In the genomic region with DNA sequence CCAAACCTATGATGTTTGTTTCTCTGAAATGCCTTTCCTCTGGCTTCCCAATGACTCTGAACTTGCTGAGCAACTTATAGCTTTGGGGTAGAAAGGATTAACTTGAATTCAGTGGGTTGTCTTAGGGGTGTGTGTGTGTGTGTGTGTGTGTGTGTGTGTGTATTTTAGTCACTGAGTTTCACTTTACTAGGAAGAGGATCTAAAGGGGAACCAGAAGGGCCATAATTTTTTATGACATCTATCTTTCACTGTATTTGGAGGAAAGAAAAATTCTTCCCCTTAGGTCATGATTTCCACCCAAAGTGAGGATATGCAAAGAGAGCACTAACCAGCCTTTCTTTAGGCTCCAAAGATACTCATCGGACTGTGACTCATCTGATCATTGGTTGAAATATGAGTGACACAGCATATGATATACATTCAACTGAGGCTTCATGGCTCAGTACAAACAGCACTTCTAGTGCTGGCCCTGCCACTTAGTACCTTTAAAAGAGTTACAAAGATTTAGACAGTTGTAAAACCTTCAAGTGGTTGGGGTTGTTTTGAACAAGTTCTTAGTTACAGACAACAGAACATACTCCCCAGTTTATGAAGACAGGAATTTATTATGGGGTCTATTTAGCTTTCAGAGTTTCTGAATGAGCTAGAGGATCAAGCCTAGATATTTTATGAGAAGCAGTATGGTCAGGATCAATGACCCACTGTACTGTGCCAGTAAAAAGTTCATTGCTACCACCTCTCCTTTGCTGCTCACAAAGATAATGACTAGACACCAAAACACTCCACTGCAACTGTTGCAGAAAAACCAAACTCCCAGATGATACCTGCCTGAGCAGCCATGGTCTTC, we compare ENCODE assay signal across 14 cellular contexts.
DNase-seq lines count a peak whose midpoint lies in the region; ATAC-seq and TF ChIP-seq lines count a peak whose summit lies in the region.
"Had no signal": no experiment of that assay in that cellular context is flagged by ENCODE, and none has a peak within 500 bp of the region (broad histone marks: within the 10 kb centered on the region; RNA-seq: fewer than 3 reads in every experiment).

No MANE protein-coding gene starts in this region.

- TF ChIP-seq CTCF in RWPE2 (IDR thresholded peaks at IDR 0.05; ENCODE audit: poor library complexity, severe bottlenecking) (no peak), foreskin keratinocyte (conservative IDR thresholded peaks at IDR 0.05) (no peak), type B pancreatic cell (conservative IDR thresholded peaks at IDR 0.05) (no peak)

- H3K4me1 ChIP-seq in RWPE2 (ENCODE audit: insufficient read depth, poor library complexity, severe bottlenecking), result no peaks in the 10 kb centered on the region
- H3K4me1 ChIP-seq in foreskin keratinocyte, result no peaks in the 10 kb centered on the region

- ATAC-seq in RWPE2 (ENCODE audit: low read depth), result peak; percentile 82
- ATAC-seq in foreskin keratinocyte, result peak; percentile 96
- ATAC-seq in HG03571 (IDR thresholded peaks at IDR 0.05; ENCODE audit: unreplicated experiment), result no peak
- ATAC-seq in GM18870 (IDR thresholded peaks at IDR 0.05; ENCODE audit: unreplicated experiment), result no peak

- peak overlapping the region; percentile 2 for H3K4me3 Mint-ChIP-seq in type B pancreatic cell
- H3K4me3 Mint-ChIP-seq: HFFc6 had no signal

- no peaks in the 10 kb centered on the region for H3K27me3 Mint-ChIP-seq in type B pancreatic cell

- peak; percentile 4 for DNase-seq in stimulated activated CD4-positive, alpha-beta T cell treated with anti-CD3 and anti-CD28 coated beads, Interleukin-1b, Interleukin-23, amount 100 ng/mL, for 48 hours
- DNase-seq in stimulated activated CD4-positive, alpha-beta T cell treated with anti-CD3 and anti-CD28 coated beads, Interleukin-12 subunit alpha, Interleukin-12 subunit beta, amount 100 ng/mL, for 4 hours, result no peak
- no peak for DNase-seq in RWPE2 (ENCODE audit: low spot score)
- peak; percentile 20 to 69 for DNase-seq in foreskin keratinocyte
- no peak for DNase-seq in type B pancreatic cell (ENCODE audit: extremely low spot score, unreplicated experiment)
- DNase-seq in hepatic stellate cell (ENCODE audit: low spot score), result no peak
- DNase-seq: amniotic stem cell; BE2C; dorsolateral prefrontal cortex; HFFc6; NCI-H2081 treated with DMSO at 0.1 percent for 48 hours; stimulated activated naive CD4-positive, alpha-beta T cell had no signal

- peaks cover 16% of the 10 kb centered on the region for H3K9me3 Mint-ChIP-seq in type B pancreatic cell
- H3K9me3 Mint-ChIP-seq: HFFc6 had no signal

- H3K4me1 Mint-ChIP-seq in type B pancreatic cell (ENCODE audit: unreplicated experiment), result peaks cover 12% of the 10 kb centered on the region

- H3K36me3 Mint-ChIP-seq in type B pancreatic cell, result peaks cover 14% of the 10 kb centered on the region

- H3K27me3 ChIP-seq in RWPE2 (ENCODE audit: insufficient read depth, poor library complexity, severe bottlenecking), result no peaks in the 10 kb centered on the region
- H3K27me3 ChIP-seq in foreskin keratinocyte, result no peaks in the 10 kb centered on the region
- H3K27me3 ChIP-seq: BE2C, dorsolateral prefrontal cortex had no signal

- H3K4me3 ChIP-seq in RWPE2 (ENCODE audit: severe bottlenecking), result no peak overlapping the region
- H3K4me3 ChIP-seq: dorsolateral prefrontal cortex had no signal

- peak overlapping the region; percentile 1 for H3K27ac Mint-ChIP-seq in type B pancreatic cell
- H3K27ac Mint-ChIP-seq: HFFc6 had no signal

- H3K9me3 ChIP-seq in RWPE2 (ENCODE audit: severe bottlenecking), result no peaks in the 10 kb centered on the region
- H3K9me3 ChIP-seq: BE2C had no signal

- H3K27ac ChIP-seq in RWPE2 (ENCODE audit: poor library complexity, severe bottlenecking) (no peak overlapping the region), foreskin keratinocyte (no peak overlapping the region)
- H3K27ac ChIP-seq: dorsolateral prefrontal cortex had no signal

- H3K36me3 ChIP-seq in RWPE2 (ENCODE audit: low read depth), result no peaks in the 10 kb centered on the region
- H3K36me3 ChIP-seq: BE2C had no signal

Comparison
In these comparisons a context has a peak if more than half of its experiments do, and no peak if none do; other contexts are left out.
1. DNase-seq: peak in stimulated activated CD4-positive, alpha-beta T cell treated with anti-CD3 and anti-CD28 coated beads, Interleukin-1b, Interleukin-23, amount 100 ng/mL, for 48 hours (single experiment) and foreskin keratinocyte (2 of 2); none in stimulated activated CD4-positive, alpha-beta T cell treated with anti-CD3 and anti-CD28 coated beads, Interleukin-12 subunit alpha, Interleukin-12 subunit beta, amount 100 ng/mL, for 4 hours (single experiment), RWPE2 (single experiment), type B pancreatic cell (single experiment) and hepatic stellate cell (single experiment).
2. ATAC-seq: peak in RWPE2 (single experiment) and foreskin keratinocyte (single experiment); none in HG03571 (single experiment) and GM18870 (single experiment).